ENCODE assay signal across 8 cellular contexts in the genomic region with DNA sequence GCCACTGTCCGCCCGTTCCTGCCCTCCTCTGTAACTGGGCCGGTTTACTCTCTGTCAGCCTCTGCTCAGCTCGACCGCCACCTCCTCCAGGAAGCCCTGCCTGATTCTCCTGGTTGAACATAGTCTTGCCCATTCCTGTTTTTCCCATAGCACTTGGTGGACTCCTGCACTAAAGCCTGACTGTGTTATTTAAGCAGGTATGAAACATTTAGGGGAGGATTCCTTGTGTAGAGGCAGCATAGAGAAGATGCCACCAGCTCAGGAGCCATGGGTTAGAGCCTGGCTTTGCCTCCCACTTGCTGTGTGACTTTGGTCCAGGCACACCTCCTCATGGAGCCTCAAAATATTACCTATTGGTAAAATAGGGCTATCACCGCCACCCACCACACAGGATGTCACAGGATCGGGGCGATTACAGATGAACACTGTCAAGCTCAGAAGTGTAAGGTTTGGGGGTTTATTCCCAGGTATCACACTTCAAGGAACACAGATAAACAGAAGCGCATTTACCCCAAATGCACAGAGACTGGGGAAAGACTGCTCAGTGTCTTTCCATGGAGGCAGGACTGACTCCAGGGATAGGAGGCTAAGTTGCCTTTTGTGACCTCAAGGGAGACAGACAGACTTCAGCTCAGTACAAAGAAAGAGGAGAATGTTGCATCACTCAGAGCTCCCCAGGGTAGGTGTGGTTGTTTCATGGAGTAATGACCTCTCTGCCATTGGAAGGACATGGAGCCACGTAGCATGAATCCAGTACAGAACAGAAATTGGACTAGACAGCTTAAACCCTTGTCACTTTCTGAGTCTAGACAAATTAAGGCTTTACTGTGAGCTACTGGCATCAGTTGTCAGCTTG. TPM values are rescaled to one million over a fixed set of nuclear protein-coding genes. Genes with fewer than 3 reads are reported as not detected.
DNase-seq lines count a peak whose midpoint lies in the region; ATAC-seq and TF ChIP-seq lines count a peak whose summit lies in the region.

No MANE protein-coding gene starts in this region.

- intact Hi-C loops in dendritic cell treated with granulocyte-macrophage colony-stimulating factor and Interleukin-4, amounts not matched to agents 40 ng/mL and 50 ng/mL, for 4 days (cut with micrococcal nuclease): no loop called here
- intact Hi-C loops in natural killer cell (cut with micrococcal nuclease): no loop called here

- H3K4me1 Mint-ChIP-seq in stimulated activated naive CD8-positive, alpha-beta T cell treated with anti-CD3 and anti-CD28 coated beads, Interleukin-15, Interleukin-2, amounts not matched to agents 100 ng/mL and 50 ng/mL, for 24 hours (ENCODE audit: low read depth): peaks cover 76% of the 10 kb centered on the region
- peaks cover 56% of the 10 kb centered on the region for H3K4me1 Mint-ChIP-seq in dendritic cell treated with granulocyte-macrophage colony-stimulating factor and Interleukin-4, amounts not matched to agents 40 ng/mL and 50 ng/mL, for 4 days (ENCODE audit: low read depth)
- peaks cover 46 to 56% of the 10 kb centered on the region in 2 donors for H3K4me1 Mint-ChIP-seq in natural killer cell

- DNase-seq in stimulated activated naive CD8-positive, alpha-beta T cell treated with anti-CD3 and anti-CD28 coated beads, Interleukin-15, Interleukin-2, amounts not matched to agents 100 U/mL and 50 U/mL, for 24 hours: no peak
- DNase-seq in natural killer cell (no peak), medulla oblongata (ENCODE audit: extremely low spot score) (no peak)

- no peaks in the 10 kb centered on the region for H3K9me3 Mint-ChIP-seq in stimulated activated naive CD8-positive, alpha-beta T cell treated with anti-CD3 and anti-CD28 coated beads, Interleukin-15, Interleukin-2, amounts not matched to agents 100 ng/mL and 50 ng/mL, for 24 hours
- H3K9me3 Mint-ChIP-seq in dendritic cell treated with granulocyte-macrophage colony-stimulating factor and Interleukin-4, amounts not matched to agents 40 ng/mL and 50 ng/mL, for 4 days: no peaks in the 10 kb centered on the region
- no peaks in the 10 kb centered on the region for H3K9me3 Mint-ChIP-seq in natural killer cell

- no peak for TF ChIP-seq CTCF in natural killer cell (IDR thresholded peaks at IDR 0.05)

- H3K27me3 Mint-ChIP-seq in stimulated activated naive CD8-positive, alpha-beta T cell treated with anti-CD3 and anti-CD28 coated beads, Interleukin-15, Interleukin-2, amounts not matched to agents 100 ng/mL and 50 ng/mL, for 24 hours: no peaks in the 10 kb centered on the region
- no peaks in the 10 kb centered on the region for H3K27me3 Mint-ChIP-seq in dendritic cell treated with granulocyte-macrophage colony-stimulating factor and Interleukin-4, amounts not matched to agents 40 ng/mL and 50 ng/mL, for 4 days
- no peaks in the 10 kb centered on the region for H3K27me3 Mint-ChIP-seq in natural killer cell (ENCODE audit: low read depth in 2 of 2)

- peaks cover 92% of the 10 kb centered on the region for H3K36me3 Mint-ChIP-seq in stimulated activated naive CD8-positive, alpha-beta T cell treated with anti-CD3 and anti-CD28 coated beads, Interleukin-15, Interleukin-2, amounts not matched to agents 100 ng/mL and 50 ng/mL, for 24 hours (ENCODE audit: low read depth)
- peaks cover 49% of the 10 kb centered on the region for H3K36me3 Mint-ChIP-seq in dendritic cell treated with granulocyte-macrophage colony-stimulating factor and Interleukin-4, amounts not matched to agents 40 ng/mL and 50 ng/mL, for 4 days (ENCODE audit: low read depth)
- H3K36me3 Mint-ChIP-seq in natural killer cell: no peaks in the 10 kb centered on the region

- peak overlapping the region; percentile 95 for H3K4me3 Mint-ChIP-seq in stimulated activated naive CD8-positive, alpha-beta T cell treated with anti-CD3 and anti-CD28 coated beads, Interleukin-15, Interleukin-2, amounts not matched to agents 100 ng/mL and 50 ng/mL, for 24 hours
- H3K4me3 Mint-ChIP-seq in dendritic cell treated with granulocyte-macrophage colony-stimulating factor and Interleukin-4, amounts not matched to agents 40 ng/mL and 50 ng/mL, for 4 days: no peak overlapping the region
- peak overlapping the region; percentile 72 for H3K4me3 Mint-ChIP-seq in natural killer cell

- no peak for ATAC-seq in stimulated activated naive CD8-positive, alpha-beta T cell treated with anti-CD3 and anti-CD28 coated beads, Interleukin-15, Interleukin-2, amounts not matched to agents 100 U/mL and 50 U/mL, for 24 hours
- ATAC-seq in natural killer cell (peak; percentile 43 to 62 (median 57)), HG02973 (IDR thresholded peaks at IDR 0.05; ENCODE audit: unreplicated experiment) (no peak), HG02938 (IDR thresholded peaks at IDR 0.05; ENCODE audit: unreplicated experiment) (no peak), HG02763 (IDR thresholded peaks at IDR 0.05; ENCODE audit: unreplicated experiment) (no peak)

- peak overlapping the region; percentile 100 for H3K27ac Mint-ChIP-seq in stimulated activated naive CD8-positive, alpha-beta T cell treated with anti-CD3 and anti-CD28 coated beads, Interleukin-15, Interleukin-2, amounts not matched to agents 100 ng/mL and 50 ng/mL, for 24 hours
- peak overlapping the region; percentile 14 for H3K27ac Mint-ChIP-seq in dendritic cell treated with granulocyte-macrophage colony-stimulating factor and Interleukin-4, amounts not matched to agents 40 ng/mL and 50 ng/mL, for 4 days
- H3K27ac Mint-ChIP-seq in natural killer cell: peak overlapping the region; percentile 82 to 84

RNA-seq across cellular contexts. Expression of gene TRAF1, which starts 6.7 kb away (rescaled TPM):
- 10 to 100 TPM; 23.4 to 33.9 (median 30.5) TPM for total RNA-seq in natural killer cell

RNA-seq across cellular contexts. Expression of gene PHF19, which starts 42.9 kb away (rescaled TPM):
- total RNA-seq in natural killer cell: 10 to 100 TPM; 34.1 to 54.0 (median 47.8) TPM

Comparison
In these comparisons a context has a peak if more than half of its experiments do, and no peak if none do; other contexts are left out.
1. H3K27ac Mint-ChIP-seq: peak in every context shown above with its lines; median percentile 100 in stimulated activated naive CD8-positive, alpha-beta T cell treated with anti-CD3 and anti-CD28 coated beads, Interleukin-15, Interleukin-2, amounts not matched to agents 100 ng/mL and 50 ng/mL, for 24 hours; 83 in natural killer cell; 14 in dendritic cell treated with granulocyte-macrophage colony-stimulating factor and Interleukin-4, amounts not matched to agents 40 ng/mL and 50 ng/mL, for 4 days.
2. ATAC-seq: peak in natural killer cell (3 of 3); none in stimulated activated naive CD8-positive, alpha-beta T cell treated with anti-CD3 and anti-CD28 coated beads, Interleukin-15, Interleukin-2, amounts not matched to agents 100 U/mL and 50 U/mL, for 24 hours (single experiment), HG02973 (single experiment), HG02938 (single experiment) and HG02763 (single experiment).